14 cellular contexts compared by ENCODE assay signal in genomic region chr2:58146707-58147106, GRCh38.
DNase-seq lines count a peak whose midpoint lies in the region; TF ChIP-seq lines count a peak whose summit lies in the region.
"Had no signal": no experiment of that assay in that cellular context is flagged by ENCODE, and none has a peak within 500 bp of the region (broad histone marks: within the 10 kb centered on the region; RNA-seq: fewer than 3 reads in every experiment).

No MANE protein-coding gene starts in this region.

- H3K4me2 ChIP-seq in PC-9 (no peak overlapping the region; the same call in 1 of the 2 replicates), hepatocyte (no peak overlapping the region)
- H3K4me2 ChIP-seq: BLaER1 treated with 17β-estradiol and CSF1 and Interleukin-3, amounts not matched to agents 10 nM and 100 nM had no signal

- H3K27me3 ChIP-seq in PC-9 (ENCODE audit: insufficient read depth, low read depth) = no peaks in the 10 kb centered on the region
- no peaks in the 10 kb centered on the region for H3K27me3 ChIP-seq in hepatocyte
- no peaks in the 10 kb centered on the region for H3K27me3 ChIP-seq in Peyer's patch
- H3K27me3 ChIP-seq: BLaER1 treated with 17β-estradiol and CSF1 and Interleukin-3, amounts not matched to agents 10 nM and 100 nM; colonic mucosa had no signal

- no TSS peak for BruUV-seq in PC-9 (replicated peaks; lab: Mats Ljungman, UMichigan)

- H3K9me2 ChIP-seq in PC-9 (ENCODE audit: insufficient read depth) (no peaks in the 10 kb centered on the region; the same call in 1 of the 2 replicates), hepatocyte (replicated peaks; ENCODE audit: insufficient read depth) (no peaks in the 10 kb centered on the region)

- POLR2A ChIA-PET in PC-9 (lab: Charles Lee; ENCODE audit: unreplicated experiment) = no interaction called here

- 86% methylated on average over 1 of the region's 1 CpG for WGBS in hepatocyte (ENCODE audit: low lambda C conversion rate, missing lambda C conversion rate)

- H3K27ac ChIP-seq in PC-9 (peak overlapping the region; percentile 27; the same call in 1 of the 2 replicates), hepatocyte (no peak overlapping the region), Peyer's patch (no peak overlapping the region)
- H3K27ac ChIP-seq: BLaER1 treated with 17β-estradiol and CSF1 and Interleukin-3, amounts not matched to agents 10 nM and 100 nM; colonic mucosa; prostate gland had no signal

- intact Hi-C loops in PC-9 (cut with micrococcal nuclease; ENCODE audit: unreplicated experiment) = no loop called here

- H3F3A ChIP-seq in PC-9 (ENCODE audit: insufficient read depth, low read depth) = peaks cover 21% of the 10 kb centered on the region

- no peak for TF ChIP-seq POLR2A in Peyer's patch (IDR thresholded peaks at IDR 0.05)

- CTCF ChIA-PET in PC-9 (lab: Charles Lee) = interaction anchor here (0.6 kb wide), 1 partner anchor 360 kb away, joined by 3 read pairs; no protein-coding TSS in a partner anchor

- H3K79me2 ChIP-seq in PC-9 (ENCODE audit: low read depth) (no peaks in the 10 kb centered on the region), hepatocyte (no peaks in the 10 kb centered on the region)

- no peaks in the 10 kb centered on the region for H4K20me1 ChIP-seq in PC-9 (ENCODE audit: insufficient read depth)
- no peaks in the 10 kb centered on the region for H4K20me1 ChIP-seq in hepatocyte (ENCODE audit: insufficient read depth, poor library complexity, severe bottlenecking)
- H4K20me1 ChIP-seq: BLaER1 treated with 17β-estradiol and CSF1 and Interleukin-3, amounts not matched to agents 10 nM and 100 nM had no signal

- TF ChIP-seq CTCF in PC-9 (conservative IDR thresholded peaks at IDR 0.05) (no peak), epithelial cell of esophagus (IDR thresholded peaks at IDR 0.05; ENCODE audit: insufficient read depth, low read depth, low read length, missing control alignments) (no peak), hepatocyte (IDR thresholded peaks at IDR 0.05; ENCODE audit: poor library complexity) (no peak), Peyer's patch (IDR thresholded peaks at IDR 0.05) (no peak)

- H3K4me1 ChIP-seq in PC-9 (replicated peaks; ENCODE audit: insufficient read depth) (peaks cover 13% of the 10 kb centered on the region), hepatocyte (ENCODE audit: insufficient read depth) (no peaks in the 10 kb centered on the region), Peyer's patch (no peaks in the 10 kb centered on the region)
- H3K4me1 ChIP-seq: BLaER1 treated with 17β-estradiol and CSF1 and Interleukin-3, amounts not matched to agents 10 nM and 100 nM; colonic mucosa; prostate gland had no signal

- DNase-seq in A172 (ENCODE audit: low spot score) (peak; percentile 36), EL (peak; percentile 49), PC-9 (peak in 1 of 2 experiments; percentile 55), epithelial cell of esophagus (ENCODE audit: low read depth) (peak; percentile 74), hepatocyte (ENCODE audit: low spot score) (no peak), Peyer's patch (no peak), NCI-H748 (lab: John Stamatoyannopoulos, UW; ENCODE audit: unreplicated experiment) (no peak), NCI-H2081 treated with DMSO at 0.1 percent for 48 hours (lab: John Stamatoyannopoulos, UW) (no peak)
- DNase-seq: activated CD4-positive, alpha-beta T cell treated with anti-CD3 and anti-CD28 coated beads, Interleukin-2, amount 10 ng/mL, durations not matched to agents 24 days and 14 days; activated naive CD4-positive, alpha-beta T cell treated with anti-CD3 and anti-CD28 coated beads, Interleukin-2, amount 50 U/mL, for 16 hours; colonic mucosa; NCI-H187 treated with DMSO at 0.1 percent for 48 hours had no signal

- no peak overlapping the region for H2AFZ ChIP-seq in PC-9
- no peak overlapping the region for H2AFZ ChIP-seq in hepatocyte

- H3K9me3 ChIP-seq in PC-9 (ENCODE audit: insufficient read depth, low read depth) (no peaks in the 10 kb centered on the region), hepatocyte (ENCODE audit: low read depth) (no peaks in the 10 kb centered on the region), Peyer's patch (no peaks in the 10 kb centered on the region)
- H3K9me3 ChIP-seq: BLaER1 treated with 17β-estradiol and CSF1 and Interleukin-3, amounts not matched to agents 10 nM and 100 nM; colonic mucosa; prostate gland had no signal

- H3K36me3 ChIP-seq in PC-9 (ENCODE audit: low read depth) (peaks cover 18% of the 10 kb centered on the region), hepatocyte (replicated peaks; ENCODE audit: insufficient read depth, low read depth) (no peaks in the 10 kb centered on the region), Peyer's patch (no peaks in the 10 kb centered on the region)
- H3K36me3 ChIP-seq: colonic mucosa had no signal

- H3K4me3 ChIP-seq in PC-9 (no peak overlapping the region), epithelial cell of esophagus (ENCODE audit: low read length) (no peak overlapping the region), hepatocyte (no peak overlapping the region), Peyer's patch (no peak overlapping the region)
- H3K4me3 ChIP-seq: BLaER1 treated with 17β-estradiol and CSF1 and Interleukin-3, amounts not matched to agents 10 nM and 100 nM; colonic mucosa; prostate gland had no signal

Comparison
In these comparisons a context has a peak if more than half of its experiments do, and no peak if none do; other contexts are left out.
1. DNase-seq: peak in A172 (single experiment), EL (single experiment) and epithelial cell of esophagus (single experiment); none in hepatocyte (single experiment), Peyer's patch (0 of 3), NCI-H748 (single experiment) and NCI-H2081 treated with DMSO at 0.1 percent for 48 hours (single experiment).